1 cellular context compared by ENCODE assay signal in the genomic region with DNA sequence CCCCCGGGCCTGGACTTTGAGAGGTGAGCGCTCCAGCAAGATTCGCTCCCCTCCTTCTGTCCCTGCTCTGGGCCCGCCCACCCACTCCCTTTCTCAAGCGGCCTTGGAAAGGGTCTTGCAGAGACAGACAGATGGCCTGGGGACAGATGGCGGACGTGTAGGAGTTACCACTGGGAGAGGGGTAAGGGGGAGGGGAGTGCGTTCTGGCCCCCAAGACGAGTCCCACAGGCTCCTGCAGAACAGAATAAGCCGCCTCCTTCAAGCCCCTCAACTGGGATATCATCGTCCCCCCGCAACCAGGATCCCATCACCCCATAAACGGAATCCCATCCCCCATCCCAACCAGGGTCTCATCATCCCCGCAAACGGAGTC.
TF ChIP-seq lines count a peak whose summit lies in the region.

No MANE protein-coding gene starts in this region.

TF ChIP-seq in H1, 55 proteins besides CTCF, POLR2A, EP300 and RAD21:
- no peak for TF ChIP-seq SAP30 (IDR thresholded peaks at IDR 0.05; ENCODE audit: insufficient read depth, insufficient replicate concordance, low read length)
- no peak for TF ChIP-seq GTF2F1 (IDR thresholded peaks at IDR 0.05; ENCODE audit: borderline replicate concordance, low read depth, low read length)
- no peak for TF ChIP-seq JUN (IDR thresholded peaks at IDR 0.05; ENCODE audit: low read depth, low read length)
- TF ChIP-seq RBBP5 (IDR thresholded peaks at IDR 0.05; ENCODE audit: borderline replicate concordance, low read depth, low read length): no peak
- TF ChIP-seq SP4 (IDR thresholded peaks at IDR 0.05; ENCODE audit: low read length): no peak
TF ChIP-seq in H1: peak in this region for 0.
